In genomic region chr7:81074406-81074805, GRCh38 we compare ENCODE assay signal across 18 cellular contexts.
DNase-seq lines count a peak whose midpoint lies in the region; ATAC-seq, FAIRE-seq and TF ChIP-seq lines count a peak whose summit lies in the region.
"Had no signal": no experiment of that assay in that cellular context is flagged by ENCODE, and none has a peak within 500 bp of the region (broad histone marks: within the 10 kb centered on the region; RNA-seq: fewer than 3 reads in every experiment).

No MANE protein-coding gene starts in this region.

- H2AK5ac ChIP-seq in mesenchymal stem cell (ENCODE audit: low read length, severe bottlenecking) = no peak overlapping the region

- no peak overlapping the region for H2BK5ac ChIP-seq in mesenchymal stem cell (ENCODE audit: low read depth, low read length, poor library complexity, severe bottlenecking)

- H3K4me3 Mint-ChIP-seq in type B pancreatic cell = no peak overlapping the region
- H3K4me3 Mint-ChIP-seq: CD14-positive monocyte, GM23338 had no signal

- H2BK15ac ChIP-seq in mesenchymal stem cell (ENCODE audit: low read depth, poor library complexity, severe bottlenecking) = no peak overlapping the region

- no peak overlapping the region for H3K14ac ChIP-seq in mesenchymal stem cell (ENCODE audit: low read length in 2 of 2)

- no peak for TF ChIP-seq CTCF in Panc1 (IDR thresholded peaks at IDR 0.05)
- no peak for TF ChIP-seq CTCF in bronchial epithelial cell (IDR thresholded peaks at IDR 0.05; ENCODE audit: insufficient read depth, low read length, severe bottlenecking)
- no peak for TF ChIP-seq CTCF in type B pancreatic cell (conservative IDR thresholded peaks at IDR 0.05)

- H3K4ac ChIP-seq in mesenchymal stem cell (ENCODE audit: low read depth in 1 of 2, low read length in 2 of 2) = no peak overlapping the region

- no peak overlapping the region for H3K4me3 ChIP-seq in Panc1 (ENCODE audit: low read depth in 2 of 2, low read length in 2 of 2)
- H3K4me3 ChIP-seq in bronchial epithelial cell (ENCODE audit: low read depth, low read length) = no peak overlapping the region
- no peak overlapping the region for H3K4me3 ChIP-seq in mesenchymal stem cell (ENCODE audit: insufficient read depth in 1 of 2, low read depth in 1 of 2, low read length in 2 of 2)
- H3K4me3 ChIP-seq: GM23338, K562 had no signal

- intact Hi-C loops in Panc1 (cut with micrococcal nuclease; ENCODE audit: unreplicated experiment) = no loop called here

- no peak overlapping the region for H2AFZ ChIP-seq in mesenchymal stem cell (ENCODE audit: low read depth, low read length)
- H2AFZ ChIP-seq: GM23338 had no signal

- no peaks in the 10 kb centered on the region for H3K79me1 ChIP-seq in mesenchymal stem cell (replicated peaks; ENCODE audit: low read length, poor library complexity, severe bottlenecking)

- no peak overlapping the region for H3K4me2 ChIP-seq in mesenchymal stem cell (ENCODE audit: low read length, poor library complexity, severe bottlenecking)
- H3K4me2 ChIP-seq: GM23338 had no signal

- peaks cover 9% of the 10 kb centered on the region for H3K36me3 Mint-ChIP-seq in type B pancreatic cell
- H3K36me3 Mint-ChIP-seq: CD14-positive monocyte had no signal

- H3K9me3 ChIP-seq in Panc1 (ENCODE audit: control insufficient read depth, insufficient read depth, low read depth, low read length) (peaks cover 18% of the 10 kb centered on the region; the same call in 1 of the 2 replicates), mesenchymal stem cell (ENCODE audit: control insufficient read depth, low read length) (peaks cover 6% of the 10 kb centered on the region)

- no peak for DNase-seq in Panc1 (ENCODE audit: low read depth, low spot score)
- peak; percentile 24 for DNase-seq in bronchial epithelial cell (ENCODE audit: low read depth)
- DNase-seq in mesenchymal stem cell = no peak
- DNase-seq in type B pancreatic cell (ENCODE audit: extremely low spot score, unreplicated experiment) = no peak
- no peak for DNase-seq in NCI-H526 treated with DMSO at 0.1 percent for 48 hours (lab: John Stamatoyannopoulos, UW)
- DNase-seq in ACHN = no peak
- DNase-seq: DMS 273 treated with DMSO at 0.1 percent for 48 hours; DND-41; NCI-H1105 treated with DMSO at 0.1 percent for 48 hours; NCI-H1694; NK-92 treated with Interleukin-12 subunit alpha and Interleukin-12 subunit beta, amount 100 ng/mL, for 24 hours; SIG-M5 had no signal

- H3K4me1 Mint-ChIP-seq in type B pancreatic cell (ENCODE audit: unreplicated experiment) = no peaks in the 10 kb centered on the region
- H3K4me1 Mint-ChIP-seq: CD14-positive monocyte, GM23338 had no signal

- peak overlapping the region; percentile 98 for H3K27ac Mint-ChIP-seq in type B pancreatic cell
- H3K27ac Mint-ChIP-seq: CD14-positive monocyte, GM23338 had no signal

- CTCF ChIA-PET in Panc1 (lab: Charles Lee) = no interaction called here

- no peak overlapping the region for H4K8ac ChIP-seq in mesenchymal stem cell (ENCODE audit: low read length)

- no peak for FAIRE-seq in bronchial epithelial cell (lab: Jason Lieb, UNC)
- FAIRE-seq: G401.6, K562 had no signal

- H3K23ac ChIP-seq in mesenchymal stem cell (ENCODE audit: low read length in 2 of 2) = no peak overlapping the region

- no peaks in the 10 kb centered on the region; the same call in 1 of the 2 replicates for H3K4me1 ChIP-seq in Panc1 (ENCODE audit: control insufficient read depth, insufficient read depth, low read length)
- H3K4me1 ChIP-seq in mesenchymal stem cell (ENCODE audit: control insufficient read depth, insufficient read depth, low read depth, low read length) = peaks cover 2% of the 10 kb centered on the region

- POLR2A ChIA-PET in Panc1 (lab: Charles Lee) = no interaction called here

- H3K18ac ChIP-seq in mesenchymal stem cell (ENCODE audit: low read depth in 1 of 2, low read length in 2 of 2) = no peak overlapping the region

- no peak overlapping the region for H2BK120ac ChIP-seq in mesenchymal stem cell (ENCODE audit: low read depth, low read length)

- BruUV-seq in Panc1 (replicated peaks; lab: Mats Ljungman, UMichigan) = no TSS peak

- ATAC-seq in Panc1 = no peak
- no peak for ATAC-seq in HG03432 (IDR thresholded peaks at IDR 0.05; ENCODE audit: unreplicated experiment)
- ATAC-seq: GM23338, K562, SK-N-SH treated with all-trans-retinoic acid at 6 μM for 48 hours had no signal

- H3K27ac ChIP-seq in Panc1 (ENCODE audit: low read length) = peak overlapping the region; percentile 61; the same call in 1 of the 2 replicates
- peak overlapping the region; percentile 2 for H3K27ac ChIP-seq in mesenchymal stem cell (ENCODE audit: low read length, poor library complexity, severe bottlenecking)

- 93% methylated on average over 3 of the region's 3 CpGs for WGBS in mesenchymal stem cell

- no peak overlapping the region for H4K91ac ChIP-seq in mesenchymal stem cell (ENCODE audit: low read length)

- in situ Hi-C loops in Panc1 (cut with HindIII; ENCODE audit: low pct_unique_long_range_greater_than_20kb, low sequenced_read_pairs) = no loop called here
- in situ Hi-C loops in ACHN (cut with HindIII; ENCODE audit: low pct_ligation_motif_present, low pct_unique_long_range_greater_than_20kb, low sequenced_read_pairs) = no loop called here

- peaks cover 6% of the 10 kb centered on the region for H3K9me3 Mint-ChIP-seq in type B pancreatic cell

- H3K36me3 ChIP-seq in Panc1 (ENCODE audit: control insufficient read depth, insufficient read depth, low read length) = no peaks in the 10 kb centered on the region
- no peaks in the 10 kb centered on the region for H3K36me3 ChIP-seq in bronchial epithelial cell (ENCODE audit: control insufficient read depth, insufficient read depth, low read length)
- peaks cover 0 to 6% of the 10 kb centered on the region in 2 experiments for H3K36me3 ChIP-seq in mesenchymal stem cell (ENCODE audit: control insufficient read depth in 1 of 2, insufficient read depth in 2 of 2, low read depth in 1 of 2, low read length in 2 of 2)

- H3K27me3 Mint-ChIP-seq in type B pancreatic cell = peaks cover 3% of the 10 kb centered on the region

- H3K27me3 ChIP-seq in Panc1 (ENCODE audit: control insufficient read depth, insufficient read depth, low read length) (no peaks in the 10 kb centered on the region), bronchial epithelial cell (ENCODE audit: control insufficient read depth, insufficient read depth, low read length) (no peaks in the 10 kb centered on the region), mesenchymal stem cell (ENCODE audit: control insufficient read depth in 1 of 2, insufficient read depth in 1 of 2, low read length in 2 of 2) (no peaks in the 10 kb centered on the region)

- H2BK12ac ChIP-seq in mesenchymal stem cell (ENCODE audit: low read length in 2 of 2) = no peak overlapping the region

- H3K9ac ChIP-seq in mesenchymal stem cell (ENCODE audit: low read length) = no peak overlapping the region
